ENCODE assay signal across 12 cellular contexts in genomic region chr17:15091825-15092224, GRCh38.
A peak's percentile ranks its signal among the peaks of the same experiment; 100 is the strongest.
DNase-seq lines count a peak whose midpoint lies in the region; ATAC-seq and TF ChIP-seq lines count a peak whose summit lies in the region.
"Had no signal": no experiment of that assay in that cellular context is flagged by ENCODE, and none has a peak within 500 bp of the region (broad histone marks: within the 10 kb centered on the region; RNA-seq: fewer than 3 reads in every experiment).

No MANE protein-coding gene starts in this region.

- no peak overlapping the region for H3K27ac ChIP-seq in right lobe of liver

- ATAC-seq in right lobe of liver: peak in 3 of 4 donors; percentile 48 to 68 (median 50)
- ATAC-seq: naive thymus-derived CD8-positive, alpha-beta T cell had no signal

- H3K4me1 ChIP-seq in Loucy (ENCODE audit: insufficient read depth, low read length, poor library complexity, severe bottlenecking): no peaks in the 10 kb centered on the region
- no peaks in the 10 kb centered on the region for H3K4me1 ChIP-seq in right lobe of liver

- intact Hi-C loops in right lobe of liver (cut with DNase I): no loop called here

- no peak overlapping the region for H2AFZ ChIP-seq in Loucy (ENCODE audit: low read length)

- H3K79me2 ChIP-seq in Loucy (ENCODE audit: insufficient read depth, low read length): no peaks in the 10 kb centered on the region

- 53% methylated on average over 2 of the region's 2 CpGs for WGBS in right lobe of liver (ENCODE audit: insufficient coverage, low coverage, low lambda C conversion rate, missing lambda C conversion rate)

- in situ Hi-C loops in astrocyte of the spinal cord (cut with HindIII; ENCODE audit: low sequenced_read_pairs): no loop called here

- H3K4me3 ChIP-seq in Loucy (ENCODE audit: low read length, poor library complexity, severe bottlenecking): no peak overlapping the region
- H3K4me3 ChIP-seq in astrocyte of the spinal cord (ENCODE audit: low read depth, low read length): no peak overlapping the region
- no peak overlapping the region for H3K4me3 ChIP-seq in right lobe of liver

- H3K9me2 ChIP-seq in Loucy (replicated peaks; ENCODE audit: low read depth, low read length): no peaks in the 10 kb centered on the region

- H3K9me3 ChIP-seq in Loucy (ENCODE audit: insufficient read depth, low read depth, low read length) (no peaks in the 10 kb centered on the region), right lobe of liver (no peaks in the 10 kb centered on the region)

- no peaks in the 10 kb centered on the region for H3F3A ChIP-seq in Loucy (ENCODE audit: low read depth)

- DNase-seq in EH (ENCODE audit: low read depth) (peak; percentile 9), astrocyte of the spinal cord (ENCODE audit: low read depth, low spot score) (no peak), right lobe of liver (peak in 1 of 3 donors; percentile 22), SKM-1 (lab: John Stamatoyannopoulos, UW; ENCODE audit: unreplicated experiment) (no peak), GOT3 (lab: John Stamatoyannopoulos, UW) (no peak), NCI-H1105 treated with DMSO at 0.1 percent for 48 hours (lab: John Stamatoyannopoulos, UW) (no peak), NCI-H187 (lab: John Stamatoyannopoulos, UW) (no peak)
- DNase-seq: aorta; DMS79 treated with DMSO at 0.1 percent for 48 hours; naive thymus-derived CD8-positive, alpha-beta T cell; T1000 had no signal

- TF ChIP-seq CTCF in Loucy (conservative IDR thresholded peaks at IDR 0.05; ENCODE audit: low read length): peak; percentile 42
- TF ChIP-seq CTCF in astrocyte of the spinal cord (IDR thresholded peaks at IDR 0.05; ENCODE audit: low read depth, low read length): peak; percentile 22
- peak in 2 of 4 donors; percentile 8 to 39 for TF ChIP-seq CTCF in right lobe of liver (IDR thresholded peaks at IDR 0.05)

- H3K36me3 ChIP-seq in Loucy (ENCODE audit: insufficient read depth, low read length) (no peaks in the 10 kb centered on the region), right lobe of liver (no peaks in the 10 kb centered on the region)

- no peak overlapping the region for H3K4me2 ChIP-seq in Loucy (ENCODE audit: low read depth, low read length, poor library complexity, severe bottlenecking)

- no peaks in the 10 kb centered on the region for H4K20me1 ChIP-seq in Loucy (ENCODE audit: insufficient read depth, low read length, poor library complexity, severe bottlenecking)

- H3K27me3 ChIP-seq in Loucy (ENCODE audit: insufficient read depth, low read length, poor library complexity, severe bottlenecking) (no peaks in the 10 kb centered on the region), right lobe of liver (no peaks in the 10 kb centered on the region)

- H3K9ac ChIP-seq in Loucy (ENCODE audit: low read depth, low read length, poor library complexity, severe bottlenecking): no peak overlapping the region

- no peak for TF ChIP-seq POLR2A in right lobe of liver (IDR thresholded peaks at IDR 0.05)
